In the genomic region with DNA sequence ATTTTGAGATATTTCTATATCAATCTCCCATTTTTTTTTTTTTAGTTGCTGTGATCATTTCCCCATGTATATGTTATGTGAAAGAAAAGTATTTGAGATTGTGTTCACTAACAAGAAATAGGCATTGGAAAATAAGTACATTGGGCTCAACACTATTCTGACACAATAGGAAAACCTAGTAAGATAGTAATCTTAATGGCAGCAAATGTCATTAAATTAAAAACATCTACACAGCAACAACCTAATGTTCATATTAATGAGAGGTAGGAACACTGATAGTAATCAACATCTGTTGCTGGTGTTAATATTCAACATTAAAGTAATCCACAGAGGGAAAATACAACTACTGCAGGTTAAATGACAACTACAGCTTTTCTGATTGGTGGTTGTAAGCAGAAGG, we compare ENCODE assay signal across 14 cellular contexts. TPM values are rescaled to one million over a fixed set of nuclear protein-coding genes. Genes with fewer than 3 reads are reported as not detected.
DNase-seq lines count a peak whose midpoint lies in the region; ATAC-seq and TF ChIP-seq lines count a peak whose summit lies in the region.
"Had no signal": no experiment of that assay in that cellular context is flagged by ENCODE, and none has a peak within 500 bp of the region (broad histone marks: within the 10 kb centered on the region; RNA-seq: fewer than 3 reads in every experiment).

No MANE protein-coding gene starts in this region.

- peak overlapping the region; percentile 27 for H2AFZ ChIP-seq in HCT116 (ENCODE audit: low read depth, low read length, poor library complexity, severe bottlenecking)

- peak overlapping the region; percentile 95 for H3K4me3 Mint-ChIP-seq in T-helper 17 cell

- H3K79me2 ChIP-seq in HCT116 (ENCODE audit: insufficient read depth, low read length) = peaks cover 35% of the 10 kb centered on the region

- no TSS peak for BruUV-seq in HCT116 (replicated peaks; lab: Mats Ljungman, UMichigan)

- no peak for TF ChIP-seq POLR2A in HCT116 (IDR thresholded peaks at IDR 0.05; ENCODE audit: borderline replicate concordance, extremely low read depth, insufficient read depth, insufficient read length)

- no peak overlapping the region for H3K9ac ChIP-seq in HCT116 (ENCODE audit: low read length)

- H3K27me3 Mint-ChIP-seq in T-helper 17 cell = no peaks in the 10 kb centered on the region

- no peaks in the 10 kb centered on the region for H3K9me3 ChIP-seq in HCT116 (ENCODE audit: control insufficient read depth in 1 of 2, insufficient read depth in 1 of 2, low read depth in 1 of 2, low read length in 2 of 2)
- H3K9me3 ChIP-seq in T-helper 17 cell (ENCODE audit: control insufficient read depth, low read length, poor library complexity, severe bottlenecking) = no peaks in the 10 kb centered on the region
- H3K9me3 ChIP-seq in psoas muscle = no peaks in the 10 kb centered on the region
- H3K9me3 ChIP-seq: esophagus muscularis mucosa, left lung, suprapubic skin had no signal

- intact Hi-C loops in HCT116 (cut with micrococcal nuclease) (no loop called here), psoas muscle (cut with DNase I) (loop anchor here (5.0 to 10.0 kb wide), 2 partner anchors 57 to 590 kb away; a partner anchor contains a TSS)

- H3K27ac ChIP-seq in HCT116 (ENCODE audit: low read depth, low read length) = no peak overlapping the region
- peak overlapping the region; percentile 93 for H3K27ac ChIP-seq in psoas muscle

- no peak overlapping the region for H3K4me2 ChIP-seq in HCT116 (ENCODE audit: low read length)

- CTCF ChIA-PET in HCT116 (lab: Charles Lee) = no interaction called here

- H4K20me1 ChIP-seq in HCT116 (ENCODE audit: insufficient read depth) = no peaks in the 10 kb centered on the region

- H3K9me2 ChIP-seq in HCT116 (ENCODE audit: insufficient read depth) = no peaks in the 10 kb centered on the region

- no peaks in the 10 kb centered on the region for H3K36me3 ChIP-seq in HCT116 (ENCODE audit: control insufficient read depth in 1 of 2, insufficient read depth in 2 of 2, low read length in 2 of 2)
- H3K36me3 ChIP-seq in psoas muscle (ENCODE audit: insufficient read depth in 1 of 2, low read depth in 1 of 2) = no peaks in the 10 kb centered on the region
- H3K36me3 ChIP-seq: esophagus muscularis mucosa, left lung had no signal

- peaks cover 0 to 14% of the 10 kb centered on the region in 2 experiments; a peak in 2 of 4 replicates for H3K4me1 ChIP-seq in HCT116 (ENCODE audit: control insufficient read depth in 1 of 2, insufficient read depth in 2 of 2, low read length in 2 of 2)
- H3K4me1 ChIP-seq in psoas muscle = peaks cover 11% of the 10 kb centered on the region

- POLR2A ChIA-PET in HCT116 (lab: Charles Lee) = no interaction called here

- no peaks in the 10 kb centered on the region for H3K27me3 ChIP-seq in HCT116 (ENCODE audit: insufficient read depth, low read length)
- H3K27me3 ChIP-seq in psoas muscle (ENCODE audit: insufficient read depth in 3 of 3, low read length in 2 of 3) = no peaks in the 10 kb centered on the region
- H3K27me3 ChIP-seq: esophagus muscularis mucosa, left lung, suprapubic skin had no signal

- DNase-seq in HCT116 (ENCODE audit: low read depth, low spot score) = no peak
- no peak for DNase-seq in T-helper 17 cell
- DNase-seq in epithelial cell of proximal tubule (ENCODE audit: low read depth) = no peak
- DNase-seq in psoas muscle = no peak
- DNase-seq in RKO (ENCODE audit: low spot score) = no peak
- DNase-seq in NCI-H2227 treated with DMSO at 0.1 percent for 48 hours (lab: John Stamatoyannopoulos, UW) = no peak
- DNase-seq in stimulated activated naive CD4-positive, alpha-beta T cell treated with Interleukin-2 at 50 U/mL for 16 hours (lab: John Stamatoyannopoulos, UW) = no peak
- DNase-seq in Kasumi-1 (lab: John Stamatoyannopoulos, UW) = no peak
- DNase-seq: left lung; NCI-H345; stimulated activated CD4-positive, alpha-beta T cell treated with anti-CD3 and anti-CD28 coated beads, Interleukin-15, amount 100 ng/mL, for 24 hours had no signal

- RAD21 ChIA-PET in HCT116 (lab: Charles Lee; ENCODE audit: low non-redundant PET in 1 of 2, low total read pairs in 2 of 2, uncharacterized antibody in 2 of 2, unreplicated experiment in 2 of 2) = no interaction called here

- no peak for TF ChIP-seq RAD21 in HCT116 (IDR thresholded peaks at IDR 0.05; ENCODE audit: low read depth)

- ATAC-seq in HCT116 = no peak
- ATAC-seq in T-helper 17 cell = no peak
- no peak for ATAC-seq in psoas muscle

- H3K27ac Mint-ChIP-seq in T-helper 17 cell = peak overlapping the region; percentile 97

- H3K4me3 ChIP-seq in HCT116 (replicated peaks in 1 of 2; ENCODE audit: low read depth in 1 of 2, low read length in 2 of 2) (no peak overlapping the region), epithelial cell of proximal tubule (ENCODE audit: low read depth, low read length) (peak overlapping the region; percentile 99), psoas muscle (peak overlapping the region; percentile 83)

- H3K36me3 Mint-ChIP-seq in T-helper 17 cell (ENCODE audit: low read depth) = peaks cover 2% of the 10 kb centered on the region

- no peak for TF ChIP-seq CTCF in HCT116 (IDR thresholded peaks at IDR 0.05 in 2 of 3, conservative IDR thresholded peaks at IDR 0.05 in 1 of 3; ENCODE audit: borderline replicate concordance in 1 of 3, insufficient read depth in 1 of 3, low read depth in 2 of 3, low read length in 2 of 3)
- TF ChIP-seq CTCF in epithelial cell of proximal tubule (conservative IDR thresholded peaks at IDR 0.05; ENCODE audit: low read depth, low read length) = no peak
- no peak for TF ChIP-seq CTCF in psoas muscle (IDR thresholded peaks at IDR 0.05)

- peaks cover 26% of the 10 kb centered on the region for H3K4me1 Mint-ChIP-seq in T-helper 17 cell

TF ChIP-seq in HCT116, 20 proteins besides CTCF, POLR2A, EP300 and RAD21:
- TF ChIP-seq SRF (IDR thresholded peaks at IDR 0.05; ENCODE audit: low read depth) = no peak
- TF ChIP-seq ZFX (IDR thresholded peaks at IDR 0.05) = no peak

RNA-seq across cellular contexts. Expression of a gene that starts 1.5 kb away (rescaled TPM):
- total RNA-seq in HCT116 (2021; ENCODE audit: unreplicated experiment) (36.7 TPM), T-helper 17 cell (10 to 100 TPM; 15.4 to 19.9 TPM), epithelial cell of proximal tubule (10.5 and 20.8 TPM in 2 replicates), psoas muscle (10 to 100 TPM; 18.9 to 28.5 (median 20.5) TPM)
- 9.2 and 14.3 TPM in 2 replicates for polyA plus RNA-seq in HCT116 (2012)
- 10 to 100 TPM; 17.2 to 23.4 (median 17.9) TPM for polyA plus RNA-seq in psoas muscle

RNA-seq across cellular contexts. Expression of a gene that starts 23.9 kb away (rescaled TPM):
- total RNA-seq in HCT116 (2021; ENCODE audit: unreplicated experiment) = not detected
- 0.01 TPM in 1 of 2 replicates, not detected in the other for polyA plus RNA-seq in HCT116 (2012)
- not detected for total RNA-seq in T-helper 17 cell
- not detected in 2 replicates for total RNA-seq in epithelial cell of proximal tubule
- not detected for total RNA-seq in psoas muscle
- polyA plus RNA-seq in psoas muscle = not detected
- total RNA-seq: esophagus muscularis mucosa; left lung; suprapubic skin; T-helper 2 cell treated with Interferon-gamma antibody and Interleukin-4, amounts not matched to agents 100 ng/mL and 5 ng/mL, for 36 hours had no signal

RNA-seq across cellular contexts. Expression of a gene that starts 58.2 kb away (rescaled TPM):
- total RNA-seq in HCT116 (2021; ENCODE audit: unreplicated experiment) (30.6 TPM), T-helper 17 cell (1 to 10 TPM; 1.6 to 4.1 TPM), epithelial cell of proximal tubule (25.2 and 53.3 TPM in 2 replicates), psoas muscle (10 to 100 TPM; 18.0 to 42.2 (median 26.3) TPM)
- 28.1 and 42.1 TPM in 2 replicates for polyA plus RNA-seq in HCT116 (2012)
- polyA plus RNA-seq in psoas muscle = 10 to 100 TPM; 16.3 to 30.4 (median 28.1) TPM

Comparison
In these comparisons a context has a peak if more than half of its experiments do, and no peak if none do; other contexts are left out.
1. H3K4me3 ChIP-seq: peak in epithelial cell of proximal tubule (single experiment) and psoas muscle (single experiment); none in HCT116 (0 of 2).